ENCODE assay signal across 7 cellular contexts in genomic region chr7:131555565-131556054, GRCh38. TPM values are rescaled to one million over a fixed set of nuclear protein-coding genes. Genes with fewer than 3 reads are reported as not detected.
DNase-seq lines count a peak whose midpoint lies in the region; TF ChIP-seq lines count a peak whose summit lies in the region.

No MANE protein-coding gene starts in this region.

- H3K79me1 ChIP-seq in trophoblast cell (ENCODE audit: low read length), result peaks cover 11% of the 10 kb centered on the region

- H2BK120ac ChIP-seq in trophoblast cell (ENCODE audit: insufficient read depth, low read length, poor library complexity), result peak overlapping the region; percentile 73

- peak overlapping the region; percentile 50 for H4K91ac ChIP-seq in trophoblast cell (ENCODE audit: low read depth, low read length)

- no peaks in the 10 kb centered on the region for H3K9me2 ChIP-seq in SK-N-SH

- peak overlapping the region; percentile 68 for H3K14ac ChIP-seq in trophoblast cell (ENCODE audit: low read length)

- TF ChIP-seq POLR2A in esophagus squamous epithelium (IDR thresholded peaks at IDR 0.05) (no peak), adrenal gland (IDR thresholded peaks at IDR 0.05) (no peak)

- CTCF ChIA-PET in SK-N-SH (lab: Yijun Ruan, JAX), result interaction anchor here (3.2 to 15.1 kb wide), 3 partner anchors 11 to 99 kb away, joined by 20 to 95 read pairs (median 60); no protein-coding TSS in a partner anchor

- no peak overlapping the region for H3K23ac ChIP-seq in trophoblast cell (ENCODE audit: low read length)

- H2BK5ac ChIP-seq in trophoblast cell (ENCODE audit: low read depth, low read length, poor library complexity), result no peak overlapping the region

- peak overlapping the region; percentile 37 for H2BK12ac ChIP-seq in trophoblast cell (ENCODE audit: low read length)

- H3K9ac ChIP-seq in SK-N-SH (peak overlapping the region; percentile 58), trophoblast cell (ENCODE audit: low read length) (peak overlapping the region; percentile 80)

- peak overlapping the region; percentile 3 for H4K12ac ChIP-seq in trophoblast cell (ENCODE audit: low read depth, low read length)

- 38% methylated on average over 29 of the region's 29 CpGs for WGBS in SK-N-SH (ENCODE audit: low lambda C conversion rate)
- WGBS in esophagus squamous epithelium, 2 donors, result 0 to 5% methylated on average over 8 to 17 of the region's 29 CpGs
- WGBS in trophoblast cell (ENCODE audit: extremely low coverage, insufficient coverage, insufficient read length), result no CpG with 5 or more reads among the region's 29 CpGs
- WGBS in adrenal gland, 4 donors, result 4 to 8% (median 6%) methylated on average over 15 to 29 of the region's 29 CpGs

- peak overlapping the region; percentile 35 for H2AK5ac ChIP-seq in trophoblast cell (ENCODE audit: low read length)

- in situ Hi-C loops in HAP-1 (cut with MboI; ENCODE audit: low sequenced_read_pairs), result no loop called here

- intact Hi-C loops in esophagus squamous epithelium (cut with DNase I) (no loop called here), adrenal gland (cut with DNase I) (no loop called here)

- peak overlapping the region; percentile 85 for H3K4ac ChIP-seq in trophoblast cell (ENCODE audit: low read depth, low read length)

- H3K4me1 ChIP-seq in HAP-1 (peaks cover 26% of the 10 kb centered on the region), SK-N-SH (ENCODE audit: control insufficient read depth in 1 of 2, insufficient read depth in 2 of 2, low read depth in 1 of 2, low read length in 1 of 2) (peaks cover 16 to 34% of the 10 kb centered on the region in 2 experiments), esophagus squamous epithelium (peaks cover 15 to 37% (median 16%) of the 10 kb centered on the region in 3 donors), trophoblast cell (ENCODE audit: control insufficient read depth in 1 of 2, insufficient read depth in 2 of 2, low read length in 2 of 2) (peaks cover 25 to 40% of the 10 kb centered on the region in 2 experiments), adrenal gland (replicated peaks in 1 of 2) (peaks cover 22 to 24% of the 10 kb centered on the region in 2 donors)

- H4K8ac ChIP-seq in trophoblast cell (ENCODE audit: low read depth, low read length), result no peak overlapping the region

- H3K27me3 ChIP-seq in HAP-1 (ENCODE audit: low read depth) (no peaks in the 10 kb centered on the region), SK-N-SH (ENCODE audit: insufficient read depth) (no peaks in the 10 kb centered on the region), esophagus squamous epithelium (peaks cover 0 to 66% (median 0%) of the 10 kb centered on the region in 4 donors), trophoblast cell (ENCODE audit: insufficient read depth, low read length) (peaks cover 7% of the 10 kb centered on the region), adrenal gland (no peaks in the 10 kb centered on the region)

- H2AFZ ChIP-seq in SK-N-SH (ENCODE audit: low read depth), result no peak overlapping the region
- H2AFZ ChIP-seq in trophoblast cell (ENCODE audit: insufficient read depth, low read length, poor library complexity), result no peak overlapping the region

- H3K4me2 ChIP-seq in SK-N-SH (peak overlapping the region; percentile 99), trophoblast cell (ENCODE audit: low read length) (peak overlapping the region; percentile 90)

- H3K79me2 ChIP-seq in SK-N-SH (ENCODE audit: insufficient read depth), result peaks cover 69% of the 10 kb centered on the region
- H3K79me2 ChIP-seq in trophoblast cell (ENCODE audit: control insufficient read depth, insufficient read depth, low read length, poor library complexity), result peaks cover 13% of the 10 kb centered on the region

- POLR2A ChIA-PET in SK-N-SH (lab: Yijun Ruan, JAX), result no interaction called here

- H4K20me1 ChIP-seq in SK-N-SH (ENCODE audit: insufficient read depth), result peaks cover 49% of the 10 kb centered on the region

- peak overlapping the region; percentile 60 for H3K4me3 ChIP-seq in HAP-1
- H3K4me3 ChIP-seq in SK-N-SH (ENCODE audit: low read depth in 2 of 2, low read length in 1 of 2), result peak overlapping the region; percentile 72 to 76
- H3K4me3 ChIP-seq in esophagus squamous epithelium, result peak overlapping the region; percentile 49 to 83 (median 56)
- peak overlapping the region; percentile 90 for H3K4me3 ChIP-seq in trophoblast cell (ENCODE audit: low read depth, low read length)
- H3K4me3 ChIP-seq in adrenal gland, result peak overlapping the region in 2 of 4 donors; percentile 40 to 80

- TF ChIP-seq EP300 in SK-N-SH (IDR thresholded peaks at IDR 0.05; ENCODE audit: borderline replicate concordance in 1 of 2, low read depth in 1 of 2, low read length in 1 of 2), result no peak

- DNase-seq in HAP-1 (ENCODE audit: low spot score in 2 of 2), result peak in 1 of 2 experiments; percentile 22
- no peak for DNase-seq in SK-N-SH
- DNase-seq in esophagus squamous epithelium (lab: John Stamatoyannopoulos, UW), result no peak
- no peak for DNase-seq in trophoblast cell
- no peak for DNase-seq in kidney glomerular epithelial cell (lab: John Stamatoyannopoulos, UW)
- DNase-seq in adrenal gland, result no peak
- no peak for DNase-seq in foreskin melanocyte

- TF ChIP-seq CTCF in SK-N-SH (IDR thresholded peaks at IDR 0.05) (no peak), esophagus squamous epithelium (IDR thresholded peaks at IDR 0.05) (no peak), adrenal gland (IDR thresholded peaks at IDR 0.05) (no peak)

- H3K27ac ChIP-seq in SK-N-SH (ENCODE audit: low read depth in 2 of 2, low read length in 1 of 2), result peak overlapping the region in 1 of 2 experiments; percentile 17; a peak in 2 of 4 replicates
- H3K27ac ChIP-seq in esophagus squamous epithelium, result peak overlapping the region; percentile 53 to 74 (median 64)
- H3K27ac ChIP-seq in trophoblast cell (ENCODE audit: low read depth, low read length), result no peak overlapping the region
- H3K27ac ChIP-seq in adrenal gland, result peak overlapping the region in 1 of 5 donors; percentile 70

- H3F3A ChIP-seq in SK-N-SH (replicated peaks; ENCODE audit: insufficient read depth), result peaks cover 34% of the 10 kb centered on the region

- TF ChIP-seq RAD21 in SK-N-SH (IDR thresholded peaks at IDR 0.05; ENCODE audit: low read length), result no peak

- H3K36me3 ChIP-seq in HAP-1 (replicated peaks), result no peaks in the 10 kb centered on the region
- no peaks in the 10 kb centered on the region for H3K36me3 ChIP-seq in SK-N-SH (replicated peaks in 1 of 2; ENCODE audit: control insufficient read depth in 1 of 2, insufficient read depth in 2 of 2, low read length in 1 of 2)
- H3K36me3 ChIP-seq in esophagus squamous epithelium, result no peaks in the 10 kb centered on the region
- H3K36me3 ChIP-seq in trophoblast cell (ENCODE audit: control insufficient read depth in 1 of 2, insufficient read depth in 2 of 2, low read length in 2 of 2), result peaks cover 0 to 3% of the 10 kb centered on the region in 2 experiments
- no peaks in the 10 kb centered on the region for H3K36me3 ChIP-seq in adrenal gland (replicated peaks in 1 of 2)

- no peaks in the 10 kb centered on the region for H3K9me3 ChIP-seq in HAP-1
- H3K9me3 ChIP-seq in SK-N-SH, result no peaks in the 10 kb centered on the region
- H3K9me3 ChIP-seq in esophagus squamous epithelium, result no peaks in the 10 kb centered on the region
- peaks cover 4% of the 10 kb centered on the region for H3K9me3 ChIP-seq in trophoblast cell (ENCODE audit: insufficient read depth, low read depth, low read length)
- H3K9me3 ChIP-seq in adrenal gland (replicated peaks in 1 of 3), result no peaks in the 10 kb centered on the region

- peak overlapping the region; percentile 69 for H3K18ac ChIP-seq in trophoblast cell (ENCODE audit: low read length)

TF ChIP-seq in SK-N-SH, 30 proteins besides CTCF, POLR2A, EP300 and RAD21:
- TF ChIP-seq MXI1 (IDR thresholded peaks at IDR 0.05; ENCODE audit: low read depth, low read length), result no peak; the same call in 1 of the 2 replicates
- 0 out of 2 replicates have a peak, but pooled peaks have one; percentile 25 for TF ChIP-seq SIN3A (IDR thresholded peaks at IDR 0.05; ENCODE audit: borderline replicate concordance, low read depth, low read length)

RNA-seq across cellular contexts. Expression of gene PODXL, which starts 0.8 kb away (rescaled TPM):
- polyA plus RNA-seq in SK-N-SH (2012; rRNA removed) (76.1 and 86.0 TPM in 2 replicates), adrenal gland (10 to 100 TPM; 10.2 to 44.2 (median 21.3) TPM)
- polyA plus RNA-seq in SK-N-SH (2012; cell fraction: cytosol; rRNA removed), result 44.3 and 58.4 TPM in 2 replicates
- polyA plus RNA-seq in SK-N-SH (2012; cell fraction: nucleus; rRNA removed), result 131 and 142 TPM in 2 replicates
- total RNA-seq in esophagus squamous epithelium (10 to 100 TPM in 1 of 4 donors, 1 to 10 TPM in 3; 5.0 to 22.3 (median 7.6) TPM), adrenal gland (10 to 100 TPM; 28.1 to 99.6 (median 42.4) TPM)
- 124 and 125 TPM in 2 replicates for polyA plus RNA-seq in trophoblast cell (2013)
